Comparison of ENCODE assay signal across 14 cellular contexts in genomic region chr11:3146612-3147256, GRCh38. TPM values are rescaled to one million over a fixed set of nuclear protein-coding genes. Genes with fewer than 3 reads are reported as not detected.
DNase-seq lines count a peak whose midpoint lies in the region; ATAC-seq and TF ChIP-seq lines count a peak whose summit lies in the region.
"Had no signal": no experiment of that assay in that cellular context is flagged by ENCODE, and none has a peak within 500 bp of the region (broad histone marks: within the 10 kb centered on the region; RNA-seq: fewer than 3 reads in every experiment).

No MANE protein-coding gene starts in this region.

- intact Hi-C loops in sciatic nerve (cut with DNase I) (no loop called here), lower lobe of right lung (cut with DNase I) (no loop called here)

- ATAC-seq in foreskin keratinocyte (peak; percentile 10), sciatic nerve (peak; percentile 43), lower lobe of right lung (no peak)
- ATAC-seq in activated T-cell treated with anti-CD3 and anti-CD28 coated beads, Interleukin-2, amount 50 U/mL, for 72 hours (replicated peaks in 1 of 2): no peak
- ATAC-seq: activated T-cell treated with anti-CD3 and anti-CD28 coated beads, Interleukin-2, amount 50 U/mL, for 4 hours; upper lobe of right lung had no signal

- no peak overlapping the region for H3K27ac Mint-ChIP-seq in activated T-cell treated with anti-CD3 and anti-CD28 coated beads, Interleukin-2, amount 50 U/mL, for 72 hours
- H3K27ac Mint-ChIP-seq: activated B cell treated with CpG ODN at 0.5 μM for 24 hours had no signal

- H3K9me3 ChIP-seq in lower lobe of right lung: no peaks in the 10 kb centered on the region
- H3K9me3 ChIP-seq: upper lobe of right lung had no signal

- no peaks in the 10 kb centered on the region for H3K27me3 Mint-ChIP-seq in activated T-cell treated with anti-CD3 and anti-CD28 coated beads, Interleukin-2, amount 50 U/mL, for 72 hours (ENCODE audit: low read depth)
- H3K27me3 Mint-ChIP-seq: central memory CD8-positive, alpha-beta T cell had no signal

- no peak for TF ChIP-seq CTCF in foreskin keratinocyte (conservative IDR thresholded peaks at IDR 0.05)
- TF ChIP-seq CTCF in lower lobe of right lung (IDR thresholded peaks at IDR 0.05): no peak

- H3K4me3 ChIP-seq in lower lobe of right lung: no peak overlapping the region
- H3K4me3 ChIP-seq: upper lobe of right lung had no signal

- H3K4me1 Mint-ChIP-seq in activated T-cell treated with anti-CD3 and anti-CD28 coated beads, Interleukin-2, amount 50 U/mL, for 72 hours (ENCODE audit: low read depth): no peaks in the 10 kb centered on the region
- H3K4me1 Mint-ChIP-seq: activated B cell treated with CpG ODN at 0.5 μM for 24 hours had no signal

- H3K36me3 ChIP-seq in lower lobe of right lung: peaks cover 12% of the 10 kb centered on the region
- H3K36me3 ChIP-seq: upper lobe of right lung had no signal

- DNase-seq in ELR (ENCODE audit: low read depth) (peak; percentile 88), T1000 (lab: John Stamatoyannopoulos, UW) (peak; percentile 4), foreskin keratinocyte (no peak), sciatic nerve (ENCODE audit: low spot score) (no peak), NCI-H1417 treated with DMSO at 0.1 percent for 48 hours (lab: John Stamatoyannopoulos, UW) (no peak), lower lobe of right lung (no peak), LoVo (ENCODE audit: low spot score) (no peak)
- no peak for DNase-seq in activated T-cell treated with anti-CD3 and anti-CD28 coated beads, Interleukin-2, amount 50 U/mL, for 72 hours
- DNase-seq: activated B cell treated with CpG ODN at 0.5 μM for 24 hours; activated T-cell treated with anti-CD3 and anti-CD28 coated beads, Interleukin-2, amount 50 U/mL, for 4 hours; RPMI8226; upper lobe of right lung had no signal

- no peak overlapping the region for H3K4me3 Mint-ChIP-seq in activated T-cell treated with anti-CD3 and anti-CD28 coated beads, Interleukin-2, amount 50 U/mL, for 72 hours
- H3K4me3 Mint-ChIP-seq: activated B cell treated with CpG ODN at 0.5 μM for 24 hours; activated T-cell treated with anti-CD3 and anti-CD28 coated beads, Interleukin-2, amount 50 U/mL, for 4 hours; CD14-positive monocyte; central memory CD8-positive, alpha-beta T cell had no signal

- H3K9me3 Mint-ChIP-seq in activated T-cell treated with anti-CD3 and anti-CD28 coated beads, Interleukin-2, amount 50 U/mL, for 72 hours: no peaks in the 10 kb centered on the region
- H3K9me3 Mint-ChIP-seq: activated B cell treated with CpG ODN at 0.5 μM for 24 hours; activated T-cell treated with anti-CD3 and anti-CD28 coated beads, Interleukin-2, amount 50 U/mL, for 4 hours; central memory CD8-positive, alpha-beta T cell had no signal

- H3K27me3 ChIP-seq in foreskin keratinocyte (no peaks in the 10 kb centered on the region), lower lobe of right lung (ENCODE audit: low read depth) (no peaks in the 10 kb centered on the region)
- H3K27me3 ChIP-seq: upper lobe of right lung had no signal

- H3K4me1 ChIP-seq in foreskin keratinocyte (no peaks in the 10 kb centered on the region), lower lobe of right lung (peaks cover 18% of the 10 kb centered on the region)
- H3K4me1 ChIP-seq: upper lobe of right lung had no signal

- H3K27ac ChIP-seq in foreskin keratinocyte (no peak overlapping the region), lower lobe of right lung (no peak overlapping the region)
- H3K27ac ChIP-seq: upper lobe of right lung had no signal

- H3K36me3 Mint-ChIP-seq in activated T-cell treated with anti-CD3 and anti-CD28 coated beads, Interleukin-2, amount 50 U/mL, for 72 hours (ENCODE audit: insufficient read depth in 2 of 2): no peaks in the 10 kb centered on the region

RNA-seq across cellular contexts. Expression of gene OSBPL5, which starts 18.4 kb away (rescaled TPM):
- total RNA-seq in foreskin keratinocyte (13.0 and 16.4 TPM in 2 replicates), sciatic nerve (58.3 TPM), lower lobe of right lung (46.2 TPM)
- polyA plus RNA-seq in foreskin keratinocyte: 7.7 and 9.0 TPM in 2 replicates
- 1 to 10 TPM; 6.3 to 7.0 TPM for total RNA-seq in activated T-cell treated with anti-CD3 and anti-CD28 coated beads, Interleukin-2, amount 50 U/mL, for 72 hours
- total RNA-seq: activated B cell treated with CpG ODN at 0.5 μM for 24 hours had no signal

Comparison
In these comparisons a context has a peak if more than half of its experiments do, and no peak if none do; other contexts are left out.
1. DNase-seq: peak in ELR (single experiment) and T1000 (single experiment); none in foreskin keratinocyte (0 of 2), sciatic nerve (single experiment), NCI-H1417 treated with DMSO at 0.1 percent for 48 hours (single experiment), lower lobe of right lung (single experiment), LoVo (single experiment) and activated T-cell treated with anti-CD3 and anti-CD28 coated beads, Interleukin-2, amount 50 U/mL, for 72 hours (0 of 2).
2. ATAC-seq: peak in foreskin keratinocyte (single experiment) and sciatic nerve (single experiment); none in lower lobe of right lung (0 of 2) and activated T-cell treated with anti-CD3 and anti-CD28 coated beads, Interleukin-2, amount 50 U/mL, for 72 hours (0 of 2).